In the genomic region with DNA sequence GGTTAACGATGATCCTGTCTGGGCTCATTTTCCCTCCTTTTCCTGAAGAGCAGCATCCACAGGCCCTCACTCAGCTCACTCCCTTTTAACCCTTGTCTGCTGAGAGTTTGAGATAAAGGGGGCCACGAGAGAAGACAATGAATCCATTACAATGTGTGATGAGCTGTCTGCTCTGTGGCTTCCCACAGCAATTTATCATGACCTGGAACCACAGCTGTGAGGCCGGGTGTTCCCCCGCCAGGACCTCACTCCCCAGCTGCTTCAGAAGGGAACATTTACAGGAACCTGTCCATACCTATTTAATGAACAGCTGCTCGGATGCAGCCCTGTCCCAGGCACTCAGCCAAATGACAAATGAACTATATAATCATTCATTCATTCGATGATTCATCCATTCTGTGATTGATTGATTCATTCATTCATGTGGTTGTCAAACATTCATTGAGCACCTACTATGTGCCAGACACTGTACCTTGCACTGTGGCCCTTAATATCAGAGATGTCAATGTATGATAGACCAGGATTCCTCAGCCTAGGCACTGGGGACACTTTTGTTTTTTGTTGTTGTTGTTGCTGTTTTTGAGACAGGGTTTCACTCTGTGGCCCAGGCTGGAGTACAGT, we compare ENCODE assay signal across 1 cellular context.
A peak's percentile ranks its signal among the peaks of the same experiment; 100 is the strongest.
TF ChIP-seq lines count a peak whose summit lies in the region.

No MANE protein-coding gene starts in this region.

TF ChIP-seq in K562, 482 proteins besides CTCF, POLR2A, EP300 and RAD21 (continued from another document):
- no peak for TF ChIP-seq EWSR1 (IDR thresholded peaks at IDR 0.05; ENCODE audit: borderline replicate concordance, low read depth, partially characterized antibody)
- no peak for TF ChIP-seq GTF2F1 (IDR thresholded peaks at IDR 0.05; ENCODE audit: low read depth, low read length)
- peak; percentile 72; the same call in 1 of the 2 replicates for TF ChIP-seq ZNF24 (IDR thresholded peaks at IDR 0.05)
- no peak for TF ChIP-seq RFX5 (IDR thresholded peaks at IDR 0.05; ENCODE audit: low read depth, low read length)
- TF ChIP-seq ETV5 (CRISPR knock-in tag; IDR thresholded peaks at IDR 0.05; ENCODE audit: low read depth): no peak
- no peak for TF ChIP-seq CCAR2 (IDR thresholded peaks at IDR 0.05; ENCODE audit: low read depth, low read length)
- TF ChIP-seq CBX1 (IDR thresholded peaks at IDR 0.05; ENCODE audit: low read depth): no peak
- no peak for TF ChIP-seq POLR3A (IDR thresholded peaks at IDR 0.05; ENCODE audit: borderline replicate concordance, extremely low read depth, insufficient read depth, insufficient read length)
- TF ChIP-seq ARID1B (IDR thresholded peaks at IDR 0.05): peak; percentile 9; the same call in 1 of the 2 replicates
- TF ChIP-seq SMC3 (conservative IDR thresholded peaks at IDR 0.05; ENCODE audit: insufficient read depth, low read depth, low read length): no peak
- TF ChIP-seq, protein P1, sequence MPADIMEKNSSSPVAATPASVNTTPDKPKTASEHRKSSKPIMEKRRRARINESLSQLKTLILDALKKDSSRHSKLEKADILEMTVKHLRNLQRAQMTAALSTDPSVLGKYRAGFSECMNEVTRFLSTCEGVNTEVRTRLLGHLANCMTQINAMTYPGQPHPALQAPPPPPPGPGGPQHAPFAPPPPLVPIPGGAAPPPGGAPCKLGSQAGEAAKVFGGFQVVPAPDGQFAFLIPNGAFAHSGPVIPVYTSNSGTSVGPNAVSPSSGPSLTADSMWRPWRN (IDR thresholded peaks at IDR 0.05; ENCODE audit: low read depth): peak; percentile 44; the same call in 1 of the 2 replicates
- peak; percentile 84 for TF ChIP-seq MEIS2 (IDR thresholded peaks at IDR 0.05; ENCODE audit: partially characterized antibody)
- TF ChIP-seq HNRNPK (IDR thresholded peaks at IDR 0.05; ENCODE audit: low read depth, low read length, poor library complexity, severe bottlenecking): no peak
- TF ChIP-seq, protein P2, sequence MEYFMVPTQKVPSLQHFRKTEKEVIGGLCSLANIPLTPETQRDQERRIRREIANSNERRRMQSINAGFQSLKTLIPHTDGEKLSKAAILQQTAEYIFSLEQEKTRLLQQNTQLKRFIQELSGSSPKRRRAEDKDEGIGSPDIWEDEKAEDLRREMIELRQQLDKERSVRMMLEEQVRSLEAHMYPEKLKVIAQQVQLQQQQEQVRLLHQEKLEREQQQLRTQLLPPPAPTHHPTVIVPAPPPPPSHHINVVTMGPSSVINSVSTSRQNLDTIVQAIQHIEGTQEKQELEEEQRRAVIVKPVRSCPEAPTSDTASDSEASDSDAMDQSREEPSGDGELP (CRISPR knock-in tag; IDR thresholded peaks at IDR 0.05; ENCODE audit: borderline replicate concordance): peak; percentile 90
- no peak for TF ChIP-seq SIN3B (IDR thresholded peaks at IDR 0.05; ENCODE audit: low read depth)
- no peak for TF ChIP-seq CEBPG (CRISPR knock-in tag; IDR thresholded peaks at IDR 0.05)
- TF ChIP-seq CEBPG (tag; conservative IDR thresholded peaks at IDR 0.05 in 1 of 2, IDR thresholded peaks at IDR 0.05 in 1 of 2): no peak
- TF ChIP-seq, protein P3, sequence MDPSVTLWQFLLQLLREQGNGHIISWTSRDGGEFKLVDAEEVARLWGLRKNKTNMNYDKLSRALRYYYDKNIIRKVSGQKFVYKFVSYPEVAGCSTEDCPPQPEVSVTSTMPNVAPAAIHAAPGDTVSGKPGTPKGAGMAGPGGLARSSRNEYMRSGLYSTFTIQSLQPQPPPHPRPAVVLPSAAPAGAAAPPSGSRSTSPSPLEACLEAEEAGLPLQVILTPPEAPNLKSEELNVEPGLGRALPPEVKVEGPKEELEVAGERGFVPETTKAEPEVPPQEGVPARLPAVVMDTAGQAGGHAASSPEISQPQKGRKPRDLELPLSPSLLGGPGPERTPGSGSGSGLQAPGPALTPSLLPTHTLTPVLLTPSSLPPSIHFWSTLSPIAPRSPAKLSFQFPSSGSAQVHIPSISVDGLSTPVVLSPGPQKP (CRISPR knock-in tag; IDR thresholded peaks at IDR 0.05): no peak
- no peak for TF ChIP-seq CSDE1 (IDR thresholded peaks at IDR 0.05)
- TF ChIP-seq L3MBTL2 (IDR thresholded peaks at IDR 0.05): peak; percentile 33; the same call in 1 of the 2 replicates
- TF ChIP-seq ZKSCAN1 (IDR thresholded peaks at IDR 0.05; ENCODE audit: low read depth, low read length): peak; percentile 88
- TF ChIP-seq, protein P4, sequence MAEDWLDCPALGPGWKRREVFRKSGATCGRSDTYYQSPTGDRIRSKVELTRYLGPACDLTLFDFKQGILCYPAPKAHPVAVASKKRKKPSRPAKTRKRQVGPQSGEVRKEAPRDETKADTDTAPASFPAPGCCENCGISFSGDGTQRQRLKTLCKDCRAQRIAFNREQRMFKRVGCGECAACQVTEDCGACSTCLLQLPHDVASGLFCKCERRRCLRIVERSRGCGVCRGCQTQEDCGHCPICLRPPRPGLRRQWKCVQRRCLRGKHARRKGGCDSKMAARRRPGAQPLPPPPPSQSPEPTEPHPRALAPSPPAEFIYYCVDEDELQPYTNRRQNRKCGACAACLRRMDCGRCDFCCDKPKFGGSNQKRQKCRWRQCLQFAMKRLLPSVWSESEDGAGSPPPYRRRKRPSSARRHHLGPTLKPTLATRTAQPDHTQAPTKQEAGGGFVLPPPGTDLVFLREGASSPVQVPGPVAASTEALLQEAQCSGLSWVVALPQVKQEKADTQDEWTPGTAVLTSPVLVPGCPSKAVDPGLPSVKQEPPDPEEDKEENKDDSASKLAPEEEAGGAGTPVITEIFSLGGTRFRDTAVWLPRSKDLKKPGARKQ (CRISPR knock-in tag; IDR thresholded peaks at IDR 0.05): no peak
- TF ChIP-seq, protein P5, sequence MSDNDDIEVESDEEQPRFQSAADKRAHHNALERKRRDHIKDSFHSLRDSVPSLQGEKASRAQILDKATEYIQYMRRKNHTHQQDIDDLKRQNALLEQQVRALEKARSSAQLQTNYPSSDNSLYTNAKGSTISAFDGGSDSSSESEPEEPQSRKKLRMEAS (CRISPR knock-in tag; IDR thresholded peaks at IDR 0.05): peak; percentile 26; the same call in 1 of the 2 replicates
- 0 out of 2 replicates have a peak, but pooled peaks have one; percentile 24 for TF ChIP-seq NR2C2 (CRISPR knock-in tag; IDR thresholded peaks at IDR 0.05)
- no peak for TF ChIP-seq NR2C2 (tag; IDR thresholded peaks at IDR 0.05)
- peak; percentile 41; the same call in 1 of the 2 replicates for TF ChIP-seq BHLHE40 (IDR thresholded peaks at IDR 0.05; ENCODE audit: low read length)
